12 cellular contexts compared by ENCODE assay signal in genomic region chr18:32674491-32674890, GRCh38.
A peak's percentile ranks its signal among the peaks of the same experiment; 100 is the strongest.
DNase-seq lines count a peak whose midpoint lies in the region; FAIRE-seq and TF ChIP-seq lines count a peak whose summit lies in the region.
"Had no signal": no experiment of that assay in that cellular context is flagged by ENCODE, and none has a peak within 500 bp of the region (broad histone marks: within the 10 kb centered on the region; RNA-seq: fewer than 3 reads in every experiment).

No MANE protein-coding gene starts in this region.

- H3K9ac ChIP-seq in kidney (ENCODE audit: low read length in 2 of 2): no peak overlapping the region

- in situ Hi-C loops in SK-MEL-5 (cut with HindIII; ENCODE audit: low pct_unique_long_range_greater_than_20kb, low sequenced_read_pairs): no loop called here

- POLR2A ChIA-PET in PC-9 (lab: Charles Lee; ENCODE audit: unreplicated experiment): no interaction called here

- H3K27me3 ChIP-seq in tibial nerve: no peaks in the 10 kb centered on the region
- H3K27me3 ChIP-seq in PC-9 (ENCODE audit: insufficient read depth, low read depth): no peaks in the 10 kb centered on the region
- H3K27me3 ChIP-seq: left lung had no signal

- no peak for FAIRE-seq in kidney (lab: Jason Lieb, UNC)

- H2AFZ ChIP-seq in PC-9: no peak overlapping the region

- CTCF ChIA-PET in PC-9 (lab: Charles Lee): no interaction called here

- peak; percentile 46 for DNase-seq in SK-MEL-5 (ENCODE audit: low read depth, low spot score)
- no peak for DNase-seq in kidney
- no peak for DNase-seq in GM19240 (ENCODE audit: insufficient read length, low spot score)
- DNase-seq in tibial nerve (ENCODE audit: low spot score in 2 of 2): no peak
- no peak for DNase-seq in superior temporal gyrus (ENCODE audit: extremely low spot score)
- DNase-seq in PC-9: no peak
- DNase-seq: activated CD8-positive, alpha-beta T cell treated with anti-CD3 and anti-CD28 coated beads for 36 hours; left lung; NCI-H1105 treated with DMSO at 0.1 percent for 48 hours; right lobe of liver had no signal

- H3K4me1 ChIP-seq in kidney (ENCODE audit: control insufficient read depth in 1 of 2, insufficient read depth in 1 of 2, low read depth in 1 of 2, low read length in 2 of 2) (no peaks in the 10 kb centered on the region), tibial nerve (no peaks in the 10 kb centered on the region), PC-9 (replicated peaks; ENCODE audit: insufficient read depth) (no peaks in the 10 kb centered on the region)
- H3K4me1 ChIP-seq: left lung, right lobe of liver had no signal

- H3K9me3 ChIP-seq in kidney (ENCODE audit: control insufficient read depth in 1 of 2, low read length in 2 of 2) (no peaks in the 10 kb centered on the region), tibial nerve (no peaks in the 10 kb centered on the region), PC-9 (ENCODE audit: insufficient read depth, low read depth) (no peaks in the 10 kb centered on the region)
- H3K9me3 ChIP-seq: left lung, right lobe of liver had no signal

- H3F3A ChIP-seq in PC-9 (ENCODE audit: insufficient read depth, low read depth): no peaks in the 10 kb centered on the region

- H3K27ac ChIP-seq in 22Rv1: no peak overlapping the region
- H3K27ac ChIP-seq in kidney (ENCODE audit: low read depth in 2 of 2, low read length in 2 of 2): no peak overlapping the region
- no peak overlapping the region for H3K27ac ChIP-seq in tibial nerve
- no peak overlapping the region for H3K27ac ChIP-seq in PC-9
- H3K27ac ChIP-seq: left lung, right lobe of liver had no signal

- no peak for TF ChIP-seq EP300 in tibial nerve (IDR thresholded peaks at IDR 0.05)

- TF ChIP-seq POLR2A in tibial nerve (IDR thresholded peaks at IDR 0.05): no peak

- H3K36me3 ChIP-seq in kidney (ENCODE audit: control insufficient read depth in 1 of 2, insufficient read depth in 2 of 2, low read length in 2 of 2) (no peaks in the 10 kb centered on the region), tibial nerve (no peaks in the 10 kb centered on the region), PC-9 (ENCODE audit: low read depth) (no peaks in the 10 kb centered on the region)
- H3K36me3 ChIP-seq: left lung, right lobe of liver had no signal

- intact Hi-C loops in kidney (cut with DNase I) (no loop called here), PC-9 (cut with micrococcal nuclease; ENCODE audit: unreplicated experiment) (no loop called here)

- no peak overlapping the region for H3K4me2 ChIP-seq in PC-9

- H3K4me3 ChIP-seq in kidney (ENCODE audit: low read length in 2 of 2) (no peak overlapping the region), tibial nerve (no peak overlapping the region), PC-9 (no peak overlapping the region)
- H3K4me3 ChIP-seq: left lung, right lobe of liver had no signal

- TF ChIP-seq CTCF in 22Rv1 (IDR thresholded peaks at IDR 0.05): peak; percentile 62
- peak; percentile 1 for TF ChIP-seq CTCF in GM12873 (IDR thresholded peaks at IDR 0.05; ENCODE audit: insufficient read depth, low read depth, low read length, missing control alignments)
- TF ChIP-seq CTCF in kidney (IDR thresholded peaks at IDR 0.05; ENCODE audit: borderline replicate concordance, extremely low read depth, insufficient read depth): peak; percentile 9
- TF ChIP-seq CTCF in tibial nerve (IDR thresholded peaks at IDR 0.05): no peak
- no peak; the same call in 1 of the 2 replicates for TF ChIP-seq CTCF in PC-9 (conservative IDR thresholded peaks at IDR 0.05)

- WGBS in tibial nerve, 2 donors: 44 to 47% methylated on average over 2 of the region's 2 CpGs

- no peaks in the 10 kb centered on the region for H4K20me1 ChIP-seq in PC-9 (ENCODE audit: insufficient read depth)

- no TSS peak for BruUV-seq in PC-9 (replicated peaks; lab: Mats Ljungman, UMichigan)

- no peaks in the 10 kb centered on the region for H3K79me2 ChIP-seq in PC-9 (ENCODE audit: low read depth)

- H3K9me2 ChIP-seq in PC-9 (ENCODE audit: insufficient read depth): no peaks in the 10 kb centered on the region

Comparison
In these comparisons a context has a peak if more than half of its experiments do, and no peak if none do; other contexts are left out.
1. CTCF ChIP-seq: peak in 22Rv1 (single experiment), GM12873 (single experiment) and kidney (single experiment); none in tibial nerve (0 of 5) and PC-9 (single experiment).